In genomic region chr6:113168057-113168456, GRCh38 we compare ENCODE assay signal across 8 cellular contexts.
"Had no signal": no experiment of that assay in that cellular context is flagged by ENCODE, and none has a peak within 500 bp of the region (broad histone marks: within the 10 kb centered on the region; RNA-seq: fewer than 3 reads in every experiment).

No MANE protein-coding gene starts in this region.

- FAIRE-seq: G401.6, GM12891, GM12892, GM18507, GM19239 had no signal

- ATAC-seq: GM12878 had no signal

- H3K4me3 ChIP-seq: GM12878 had no signal

- DNase-seq: GDM1, GF-D8 had no signal
